ENCODE assay signal across 9 cellular contexts in the genomic region with DNA sequence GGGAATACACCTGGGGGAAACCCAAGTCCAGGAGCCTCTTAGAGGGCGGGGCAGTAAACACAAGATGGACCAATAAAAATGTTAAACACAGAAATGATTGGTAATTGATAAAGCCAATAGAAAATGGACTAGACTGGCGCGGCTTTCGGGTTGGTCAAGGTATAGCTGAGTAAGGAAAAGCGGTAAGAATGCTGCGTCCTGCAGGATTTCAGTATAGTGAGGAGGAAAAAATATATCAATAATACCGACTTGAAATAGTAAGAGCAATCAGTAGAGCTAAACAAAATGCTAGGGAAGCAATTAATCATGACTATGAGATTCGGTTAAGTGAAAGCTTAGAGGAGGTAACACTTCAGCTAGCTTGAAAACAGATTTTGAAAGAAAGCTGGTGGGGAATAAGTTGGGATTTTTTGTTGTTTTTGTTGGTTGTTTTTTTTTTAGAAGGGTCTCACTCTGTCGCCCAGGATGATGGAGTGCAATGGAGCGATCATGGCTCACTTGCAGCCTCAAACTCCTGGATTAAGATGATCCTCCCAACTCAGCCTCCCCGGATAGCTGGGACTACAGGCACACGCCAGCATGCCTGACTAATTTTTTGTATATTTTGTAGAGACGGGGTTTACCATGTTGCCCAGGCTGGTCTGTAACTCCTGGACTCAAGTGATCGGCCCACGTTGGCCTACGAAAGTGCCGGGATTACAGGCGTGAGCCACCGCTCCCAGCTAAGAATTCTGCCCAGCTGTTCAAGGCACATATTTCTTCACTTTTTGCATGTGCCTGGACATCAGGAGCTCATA. TPM values are rescaled to one million over a fixed set of nuclear protein-coding genes. Genes with fewer than 3 reads are reported as not detected.
DNase-seq lines count a peak whose midpoint lies in the region; ATAC-seq and TF ChIP-seq lines count a peak whose summit lies in the region.
"Had no signal": no experiment of that assay in that cellular context is flagged by ENCODE, and none has a peak within 500 bp of the region (broad histone marks: within the 10 kb centered on the region; RNA-seq: fewer than 3 reads in every experiment).

No MANE protein-coding gene starts in this region.

- H3K27ac ChIP-seq in CD8-positive, alpha-beta memory T cell (ENCODE audit: low read depth, low read length): no peak overlapping the region
- H3K27ac ChIP-seq in Panc1 (ENCODE audit: low read length) (no peak overlapping the region; the same call in 1 of the 2 replicates), thyroid gland (no peak overlapping the region)

- in situ Hi-C loops in Panc1 (cut with HindIII; ENCODE audit: low pct_unique_long_range_greater_than_20kb, low sequenced_read_pairs): no loop called here
- in situ Hi-C loops in KBM-7 (cut with MboI; ENCODE audit: low pct_unique_long_range_greater_than_20kb, low sequenced_read_pairs): loop anchor here (10.0 kb wide), 2 partner anchors 137 to 477 kb away; partner anchors contain the start of genes HECTD3 and UROD

- H3K27me3 ChIP-seq in CD8-positive, alpha-beta memory T cell (ENCODE audit: insufficient read depth, low read length, poor library complexity, severe bottlenecking): no peaks in the 10 kb centered on the region
- H3K27me3 ChIP-seq in Panc1 (ENCODE audit: control insufficient read depth, insufficient read depth, low read length) (no peaks in the 10 kb centered on the region; the same call in 1 of the 2 replicates), thyroid gland (no peaks in the 10 kb centered on the region)

- peak overlapping the region; percentile 27 for H3K4me3 ChIP-seq in CD8-positive, alpha-beta memory T cell (ENCODE audit: low read length)
- H3K4me3 ChIP-seq in Panc1 (ENCODE audit: low read depth in 2 of 2, low read length in 2 of 2) (peak overlapping the region; percentile 63 to 77), foreskin fibroblast (ENCODE audit: low read depth in 1 of 2, low read length in 2 of 2) (peak overlapping the region; percentile 62 to 83), skeletal muscle cell (ENCODE audit: low read depth, low read length) (peak overlapping the region; percentile 80), thyroid gland (replicated peaks in 1 of 3) (peak overlapping the region in 1 of 3 donors; percentile 9)

- no peak for TF ChIP-seq POLR2A in thyroid gland (IDR thresholded peaks at IDR 0.05)

- no peaks in the 10 kb centered on the region for H3K36me3 ChIP-seq in CD8-positive, alpha-beta memory T cell (ENCODE audit: insufficient read depth, low read length)
- H3K36me3 ChIP-seq in Panc1 (ENCODE audit: control insufficient read depth, insufficient read depth, low read length) (no peaks in the 10 kb centered on the region), thyroid gland (no peaks in the 10 kb centered on the region)

- H3K4me1 ChIP-seq in CD8-positive, alpha-beta memory T cell (ENCODE audit: insufficient read depth, low read length): peaks cover 14% of the 10 kb centered on the region
- H3K4me1 ChIP-seq in Panc1 (ENCODE audit: control insufficient read depth, insufficient read depth, low read length): 0 out of 2 replicates have a peak, but pooled peaks cover 3% of the 10 kb centered on the region
- H3K4me1 ChIP-seq in thyroid gland: peaks cover 0 to 5% of the 10 kb centered on the region in 2 donors

- intact Hi-C loops in Panc1 (cut with micrococcal nuclease; ENCODE audit: unreplicated experiment) (loop anchor here (5.0 kb wide), 1 partner anchor 479 kb away; the partner anchor contains the start of genes HECTD3 and UROD), thyroid gland (cut with DNase I) (loop anchor here (2.0 to 5.0 kb wide), 2 partner anchors 131 to 189 kb away; no protein-coding TSS in a partner anchor)

- H3K4me3 Mint-ChIP-seq in CD8-positive, alpha-beta memory T cell: no peak overlapping the region

- BruUV-seq in Panc1 (replicated peaks; lab: Mats Ljungman, UMichigan): no TSS peak

- H3K9me3 Mint-ChIP-seq in CD8-positive, alpha-beta memory T cell: no peaks in the 10 kb centered on the region
- H3K9me3 Mint-ChIP-seq: activated T-helper 2 cell treated with anti-CD3 and anti-CD28 coated beads, Interferon-gamma antibody, Interleukin-2, Interleukin-4, amounts not matched to agents 10 μg/mL and 5 μg/mL and 100 μg/mL, durations not matched to agents 14 hours and 24 hours and 36 hours had no signal

- H3K4me1 Mint-ChIP-seq in CD8-positive, alpha-beta memory T cell: peaks cover 6 to 11% (median 8%) of the 10 kb centered on the region in 3 donors

- no peak overlapping the region for H3K27ac Mint-ChIP-seq in CD8-positive, alpha-beta memory T cell
- H3K27ac Mint-ChIP-seq: activated T-helper 2 cell treated with anti-CD3 and anti-CD28 coated beads, Interferon-gamma antibody, Interleukin-2, Interleukin-4, amounts not matched to agents 10 μg/mL and 5 μg/mL and 100 μg/mL, durations not matched to agents 14 hours and 24 hours and 36 hours had no signal

- WGBS in thyroid gland, 2 donors: 42 to 43% methylated on average over 18 to 19 of the region's 19 CpGs

- H3K27me3 Mint-ChIP-seq in CD8-positive, alpha-beta memory T cell: no peaks in the 10 kb centered on the region

- CTCF ChIA-PET in CD8-positive, alpha-beta memory T cell (lab: Charles Lee): interaction anchor here (0.6 to 8.5 kb wide), 18 partner anchors 10 to 763 kb away, joined by 3 to 104 read pairs (median 8); partner anchors contain the start of genes CCDC163, HECTD3, MMACHC and MUTYH
- CTCF ChIA-PET in Panc1 (lab: Charles Lee): interaction anchor here (0.6 to 4.0 kb wide), 6 partner anchors 126 to 479 kb away, joined by 3 to 32 read pairs (median 4); partner anchors contain the start of genes MUTYH and TOE1

- TF ChIP-seq CTCF in Panc1 (IDR thresholded peaks at IDR 0.05): no peak
- TF ChIP-seq CTCF in foreskin fibroblast (IDR thresholded peaks at IDR 0.05; ENCODE audit: low read depth, low read length): no peak
- TF ChIP-seq CTCF in thyroid gland (IDR thresholded peaks at IDR 0.05): no peak

- H3K36me3 Mint-ChIP-seq in CD8-positive, alpha-beta memory T cell: peaks cover 0 to 19% (median 5%) of the 10 kb centered on the region in 3 donors

- DNase-seq in CD8-positive, alpha-beta memory T cell: no peak
- DNase-seq in Panc1 (ENCODE audit: low read depth, low spot score) (no peak), foreskin fibroblast (no peak), skeletal muscle cell (ENCODE audit: low read depth) (no peak), thyroid gland (no peak), SKM-1 treated with dmso at 0.1 percent for 144 hours (lab: John Stamatoyannopoulos, UW; ENCODE audit: unreplicated experiment) (no peak), KBM-7 (no peak)

- POLR2A ChIA-PET in CD8-positive, alpha-beta memory T cell (lab: Charles Lee): interaction anchor here (0.7 to 3.0 kb wide), 10 partner anchors 8 to 860 kb away, joined by 3 to 27 read pairs (median 6); partner anchors contain the start of genes CCDC163, HECTD3, MMACHC and MUTYH
- POLR2A ChIA-PET in Panc1 (lab: Charles Lee): no interaction called here

- ATAC-seq in Panc1 (no peak), HG02623 (IDR thresholded peaks at IDR 0.05; ENCODE audit: unreplicated experiment) (no peak)

- H3K9me3 ChIP-seq in CD8-positive, alpha-beta memory T cell (ENCODE audit: low read length): no peaks in the 10 kb centered on the region
- H3K9me3 ChIP-seq in Panc1 (ENCODE audit: control insufficient read depth, insufficient read depth, low read depth, low read length) (no peaks in the 10 kb centered on the region), thyroid gland (no peaks in the 10 kb centered on the region)

RNA-seq across cellular contexts. Expression of gene TESK2, which starts 0.7 kb away (rescaled TPM):
- 1 to 10 TPM; 2.9 to 3.6 TPM for total RNA-seq in CD8-positive, alpha-beta memory T cell
- 3.1 TPM for polyA plus RNA-seq in CD8-positive, alpha-beta memory T cell
- total RNA-seq in Panc1 (2021; ENCODE audit: unreplicated experiment) (3.3 TPM), thyroid gland (1 to 10 TPM; 4.8 to 5.7 (median 5.5) TPM)
- 2.3 TPM for polyA plus RNA-seq in Panc1 (2012; ENCODE audit: insufficient read length)

RNA-seq across cellular contexts. Expression of gene CCDC163, which starts 8.2 kb away (rescaled TPM):
- 1 to 10 TPM; 6.1 to 6.6 TPM for total RNA-seq in CD8-positive, alpha-beta memory T cell
- 7.7 TPM for polyA plus RNA-seq in CD8-positive, alpha-beta memory T cell
- 3.3 TPM for total RNA-seq in Panc1 (2021; ENCODE audit: unreplicated experiment)
- 1.1 TPM for polyA plus RNA-seq in Panc1 (2012; ENCODE audit: insufficient read length)
- 1 to 10 TPM in 2 of 4 donors, under 1 TPM in 2; 0.40 to 1.7 (median 1.0) TPM for total RNA-seq in thyroid gland

RNA-seq across cellular contexts. Expression of gene MMACHC, which starts 8.4 kb away (rescaled TPM):
- 1 to 10 TPM; 6.6 to 7.2 TPM for total RNA-seq in CD8-positive, alpha-beta memory T cell
- 0.64 TPM for polyA plus RNA-seq in CD8-positive, alpha-beta memory T cell
- total RNA-seq in Panc1 (2021; ENCODE audit: unreplicated experiment) (10.7 TPM), thyroid gland (1 to 10 TPM; 1.3 to 5.9 (median 5.0) TPM)
- polyA plus RNA-seq in Panc1 (2012; ENCODE audit: insufficient read length): 7.3 TPM

RNA-seq across cellular contexts. Expression of gene PRDX1, which starts 30.0 kb away (rescaled TPM):
- 100 to 1,000 TPM; 784 to 849 TPM for total RNA-seq in CD8-positive, alpha-beta memory T cell
- polyA plus RNA-seq in CD8-positive, alpha-beta memory T cell: 261 TPM
- total RNA-seq in Panc1 (2021; ENCODE audit: unreplicated experiment) (719 TPM), thyroid gland (1,000 to 10,000 TPM in 2 of 4 donors, 100 to 1,000 TPM in 2; 872 to 1,202 (median 1,015) TPM)
- polyA plus RNA-seq in Panc1 (2012; ENCODE audit: insufficient read length): 654 TPM

RNA-seq across cellular contexts. Expression of gene AKR1A1, which starts 59.0 kb away (rescaled TPM):
- total RNA-seq in CD8-positive, alpha-beta memory T cell: 100 to 1,000 TPM; 204 to 217 TPM
- 98.3 TPM for polyA plus RNA-seq in CD8-positive, alpha-beta memory T cell
- total RNA-seq in Panc1 (2021; ENCODE audit: unreplicated experiment) (142 TPM), thyroid gland (100 to 1,000 TPM in 3 of 4 donors, 10 to 100 TPM in 1; 67.5 to 143 (median 127) TPM)
- 132 TPM for polyA plus RNA-seq in Panc1 (2012; ENCODE audit: insufficient read length)
